32 cellular contexts compared by ENCODE assay signal in the genomic region with DNA sequence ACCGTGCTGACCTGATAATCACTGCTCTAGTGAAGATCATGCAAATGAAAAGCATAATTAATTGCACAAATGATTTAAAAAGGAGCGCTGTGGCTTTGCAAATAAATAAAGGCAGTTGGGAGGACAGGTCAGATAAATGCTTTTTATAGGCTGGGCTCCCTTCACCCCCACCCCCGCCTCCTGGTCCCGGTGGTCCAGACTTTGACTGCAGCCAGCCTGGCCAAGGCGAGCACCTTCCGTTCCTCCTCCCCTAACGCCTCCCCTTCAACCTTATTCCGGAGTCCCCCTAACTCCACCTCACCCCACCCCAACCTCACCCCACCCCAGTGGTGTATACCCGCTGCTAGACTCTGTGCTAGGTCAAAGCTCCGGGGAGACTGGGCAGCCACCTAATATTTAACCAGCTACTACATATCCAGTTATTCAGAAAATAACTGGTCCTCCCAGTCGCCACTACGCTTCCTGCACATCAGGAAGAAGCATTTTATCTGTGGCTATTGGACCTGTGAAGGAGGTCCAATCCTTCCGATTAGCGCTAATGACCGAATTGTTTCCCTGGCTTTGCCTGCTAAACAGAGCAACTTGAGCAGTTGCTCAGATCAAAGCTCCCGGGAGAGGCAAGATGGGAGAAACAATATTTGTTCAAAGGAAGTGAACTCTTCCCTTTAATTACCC. TPM values are rescaled to one million over a fixed set of nuclear protein-coding genes. Genes with fewer than 3 reads are reported as not detected.
DNase-seq lines count a peak whose midpoint lies in the region; ATAC-seq lines count a peak whose summit lies in the region.
"Had no signal": no experiment of that assay in that cellular context is flagged by ENCODE, and none has a peak within 500 bp of the region (broad histone marks: within the 10 kb centered on the region; RNA-seq: fewer than 3 reads in every experiment).

No MANE protein-coding gene starts in this region.

- no peaks in the 10 kb centered on the region for H3K36me3 Mint-ChIP-seq in activated T-helper 1 cell treated with anti-CD3 and anti-CD28 coated beads, Interleukin-12 subunit alpha, Interleukin-12 subunit beta, Interleukin-2, Interleukin-4 antibody, amounts not matched to agents 30 ng/mL and 10 ng/mL and 1 ng/mL, durations not matched to agents 14 hours and 24 hours and 36 hours (ENCODE audit: low read depth)
- H3K36me3 Mint-ChIP-seq: activated naive CD8-positive, alpha-beta T cell treated with anti-CD3 and anti-CD28 coated beads for 36 hours; T-cell had no signal

- ATAC-seq in stimulated activated naive CD8-positive, alpha-beta T cell treated with anti-CD3 and anti-CD28 coated beads, Interleukin-15, amount 100 ng/mL, for 72 hours = no peak
- ATAC-seq: A549; activated CD8-positive, alpha-beta T cell treated with anti-CD3 and anti-CD28 coated beads for 36 hours; naive thymus-derived CD8-positive, alpha-beta T cell; T-cell had no signal

- H3K4me3 ChIP-seq in iPS-18a (ENCODE audit: low read length) = peak overlapping the region; percentile 42
- H3K4me3 ChIP-seq: A549, right atrium auricular region, spleen had no signal

- no peak overlapping the region for H3K27ac ChIP-seq in iPS-18a (ENCODE audit: low read length)
- H3K27ac ChIP-seq: A549, KMS-11, parathyroid adenoma, right atrium auricular region, spleen had no signal

- intact Hi-C loops in activated T-helper 1 cell treated with anti-CD3 and anti-CD28 coated beads, Interleukin-12 subunit alpha, Interleukin-12 subunit beta, Interleukin-2, Interleukin-4 antibody, amounts not matched to agents 30 ng/mL and 10 ng/mL and 1 ng/mL, durations not matched to agents 14 hours and 24 hours and 36 hours (cut with micrococcal nuclease) = loop anchor here (5.0 kb wide), 1 partner anchor 1831 kb away; no protein-coding TSS in a partner anchor

- peak; percentile 46 for DNase-seq in NCI-H748 (lab: John Stamatoyannopoulos, UW; ENCODE audit: unreplicated experiment)
- DNase-seq in NCI-H748 treated with DMSO at 0.1 percent for 48 hours (lab: John Stamatoyannopoulos, UW) = no peak
- no peak for DNase-seq in activated T-helper 1 cell treated with anti-CD3 and anti-CD28 coated beads, Interleukin-12 subunit alpha, Interleukin-12 subunit beta, Interleukin-2, Interleukin-4 antibody, amounts not matched to agents 30 ng/mL and 10 ng/mL and 1 ng/mL, durations not matched to agents 14 hours and 24 hours and 36 hours (ENCODE audit: low spot score)
- DNase-seq in retina = peak; percentile 60
- no peak for DNase-seq in activated T-cell treated with anti-CD3 and anti-CD28 coated beads, Interleukin-2, amount 50 U/mL, for 48 hours
- DNase-seq in stimulated activated naive CD8-positive, alpha-beta T cell treated with anti-CD3 and anti-CD28 coated beads, Interleukin-15, amount 100 ng/mL, for 72 hours = no peak
- DNase-seq in GDM1 (lab: John Stamatoyannopoulos, UW) = no peak
- DNase-seq: activated CD8-positive, alpha-beta T cell treated with anti-CD3 and anti-CD28 coated beads for 36 hours; activated effector memory CD4-positive, alpha-beta T cell treated with anti-CD3 and anti-CD28 coated beads, Interleukin-2, amount 50 U/mL, for 16 hours; activated naive CD8-positive, alpha-beta T cell treated with anti-CD3 and anti-CD28 coated beads for 36 hours; CD8-positive, alpha-beta memory T cell; central memory CD4-positive, alpha-beta T cell; DMS153; hypothalamus; midbrain; NCI-H526 treated with DMSO at 0.1 percent for 48 hours; RPMI8226; spleen; T-cell; trophoblast cell had no signal

- H3K27me3 Mint-ChIP-seq in activated T-helper 1 cell treated with anti-CD3 and anti-CD28 coated beads, Interleukin-12 subunit alpha, Interleukin-12 subunit beta, Interleukin-2, Interleukin-4 antibody, amounts not matched to agents 30 ng/mL and 10 ng/mL and 1 ng/mL, durations not matched to agents 14 hours and 24 hours and 36 hours (ENCODE audit: insufficient read depth) = peaks cover 84% of the 10 kb centered on the region
- peaks cover 100% of the 10 kb centered on the region for H3K27me3 Mint-ChIP-seq in stimulated activated naive CD8-positive, alpha-beta T cell treated with anti-CD3 and anti-CD28 coated beads, Interleukin-15, amount 100 ng/mL, for 72 hours

- peak overlapping the region; percentile 40 for H3K27ac Mint-ChIP-seq in activated T-helper 1 cell treated with anti-CD3 and anti-CD28 coated beads, Interleukin-12 subunit alpha, Interleukin-12 subunit beta, Interleukin-2, Interleukin-4 antibody, amounts not matched to agents 30 ng/mL and 10 ng/mL and 1 ng/mL, durations not matched to agents 14 hours and 24 hours and 36 hours
- H3K27ac Mint-ChIP-seq in stimulated activated naive CD8-positive, alpha-beta T cell treated with anti-CD3 and anti-CD28 coated beads, Interleukin-15, amount 100 ng/mL, for 72 hours = no peak overlapping the region
- H3K27ac Mint-ChIP-seq: activated CD8-positive, alpha-beta T cell treated with anti-CD3 and anti-CD28 coated beads for 36 hours; activated naive CD8-positive, alpha-beta T cell treated with anti-CD3 and anti-CD28 coated beads for 36 hours; dendritic cell treated with granulocyte-macrophage colony-stimulating factor and Interleukin-4, amounts not matched to agents 40 ng/mL and 50 ng/mL, for 4 days had no signal

- no peaks in the 10 kb centered on the region for H3K36me3 ChIP-seq in iPS-18a (ENCODE audit: control insufficient read depth, low read depth, low read length)
- H3K36me3 ChIP-seq: right atrium auricular region, spleen had no signal

- no peaks in the 10 kb centered on the region for H3K9me3 ChIP-seq in iPS-18a (ENCODE audit: control insufficient read depth, low read depth, low read length)
- H3K9me3 ChIP-seq: A549, right atrium auricular region had no signal

- no peak overlapping the region for H3K9ac ChIP-seq in iPS-18a (ENCODE audit: low read length)
- H3K9ac ChIP-seq: KMS-11, parathyroid adenoma had no signal

- no peak overlapping the region for H3K4me3 Mint-ChIP-seq in activated T-helper 1 cell treated with anti-CD3 and anti-CD28 coated beads, Interleukin-12 subunit alpha, Interleukin-12 subunit beta, Interleukin-2, Interleukin-4 antibody, amounts not matched to agents 30 ng/mL and 10 ng/mL and 1 ng/mL, durations not matched to agents 14 hours and 24 hours and 36 hours
- H3K4me3 Mint-ChIP-seq in stimulated activated naive CD8-positive, alpha-beta T cell treated with anti-CD3 and anti-CD28 coated beads, Interleukin-15, amount 100 ng/mL, for 72 hours = no peak overlapping the region
- H3K4me3 Mint-ChIP-seq: activated CD8-positive, alpha-beta T cell treated with anti-CD3 and anti-CD28 coated beads for 36 hours; activated naive CD8-positive, alpha-beta T cell treated with anti-CD3 and anti-CD28 coated beads for 36 hours; dendritic cell treated with granulocyte-macrophage colony-stimulating factor and Interleukin-4, amounts not matched to agents 40 ng/mL and 50 ng/mL, for 4 days; T-cell had no signal

- peaks cover 54% of the 10 kb centered on the region for H3K4me1 ChIP-seq in iPS-18a (ENCODE audit: control insufficient read depth, low read depth, low read length)
- H3K4me1 ChIP-seq: parathyroid adenoma had no signal

- H3K27me3 ChIP-seq in iPS-18a (ENCODE audit: control insufficient read depth, insufficient read depth, low read length) = peaks cover 100% of the 10 kb centered on the region

- no peaks in the 10 kb centered on the region for H3K9me3 Mint-ChIP-seq in activated T-helper 1 cell treated with anti-CD3 and anti-CD28 coated beads, Interleukin-12 subunit alpha, Interleukin-12 subunit beta, Interleukin-2, Interleukin-4 antibody, amounts not matched to agents 30 ng/mL and 10 ng/mL and 1 ng/mL, durations not matched to agents 14 hours and 24 hours and 36 hours
- H3K9me3 Mint-ChIP-seq in stimulated activated naive CD8-positive, alpha-beta T cell treated with anti-CD3 and anti-CD28 coated beads, Interleukin-15, amount 100 ng/mL, for 72 hours = no peaks in the 10 kb centered on the region
- H3K9me3 Mint-ChIP-seq: activated CD8-positive, alpha-beta T cell treated with anti-CD3 and anti-CD28 coated beads for 36 hours; dendritic cell treated with granulocyte-macrophage colony-stimulating factor and Interleukin-4, amounts not matched to agents 40 ng/mL and 50 ng/mL, for 4 days; T-cell had no signal

- H3K4me1 Mint-ChIP-seq in activated T-helper 1 cell treated with anti-CD3 and anti-CD28 coated beads, Interleukin-12 subunit alpha, Interleukin-12 subunit beta, Interleukin-2, Interleukin-4 antibody, amounts not matched to agents 30 ng/mL and 10 ng/mL and 1 ng/mL, durations not matched to agents 14 hours and 24 hours and 36 hours (ENCODE audit: low read depth) = peaks cover 38% of the 10 kb centered on the region
- peaks cover 73% of the 10 kb centered on the region for H3K4me1 Mint-ChIP-seq in stimulated activated naive CD8-positive, alpha-beta T cell treated with anti-CD3 and anti-CD28 coated beads, Interleukin-15, amount 100 ng/mL, for 72 hours

RNA-seq across cellular contexts. Expression of a gene that starts 3.7 kb away (rescaled TPM):
- total RNA-seq in activated T-helper 1 cell treated with anti-CD3 and anti-CD28 coated beads, Interleukin-12 subunit alpha, Interleukin-12 subunit beta, Interleukin-2, Interleukin-4 antibody, amounts not matched to agents 30 ng/mL and 10 ng/mL and 1 ng/mL, durations not matched to agents 14 hours and 24 hours and 36 hours = not detected in 2 replicates
- total RNA-seq: activated CD8-positive, alpha-beta T cell treated with anti-CD3 and anti-CD28 coated beads for 36 hours; activated naive CD8-positive, alpha-beta T cell treated with anti-CD3 and anti-CD28 coated beads for 36 hours; astrocyte; CD8-positive, alpha-beta memory T cell; fibroblast of lung; G401; liver; naive thymus-derived CD8-positive, alpha-beta T cell; right atrium auricular region; spleen; subcutaneous adipose tissue; T-cell had no signal

Comparison
In these comparisons a context has a peak if more than half of its experiments do, and no peak if none do; other contexts are left out.
1. DNase-seq: peak in NCI-H748 (single experiment) and retina (single experiment); none in NCI-H748 treated with DMSO at 0.1 percent for 48 hours (single experiment), activated T-helper 1 cell treated with anti-CD3 and anti-CD28 coated beads, Interleukin-12 subunit alpha, Interleukin-12 subunit beta, Interleukin-2, Interleukin-4 antibody, amounts not matched to agents 30 ng/mL and 10 ng/mL and 1 ng/mL, durations not matched to agents 14 hours and 24 hours and 36 hours (single experiment), activated T-cell treated with anti-CD3 and anti-CD28 coated beads, Interleukin-2, amount 50 U/mL, for 48 hours (0 of 2), stimulated activated naive CD8-positive, alpha-beta T cell treated with anti-CD3 and anti-CD28 coated beads, Interleukin-15, amount 100 ng/mL, for 72 hours (0 of 2) and GDM1 (single experiment).